ENCODE assay signal across 10 cellular contexts in genomic region chr16:53745753-53746258, GRCh38. TPM values are rescaled to one million over a fixed set of nuclear protein-coding genes. Genes with fewer than 3 reads are reported as not detected.
DNase-seq lines count a peak whose midpoint lies in the region; ATAC-seq, FAIRE-seq and TF ChIP-seq lines count a peak whose summit lies in the region.
"Had no signal": no experiment of that assay in that cellular context is flagged by ENCODE, and none has a peak within 500 bp of the region (broad histone marks: within the 10 kb centered on the region; RNA-seq: fewer than 3 reads in every experiment).

No MANE protein-coding gene starts in this region.

- H3K4me1 ChIP-seq in K562 (replicated peaks in 1 of 2; ENCODE audit: control insufficient read depth in 2 of 2, insufficient read depth in 2 of 2, low read length in 2 of 2): no peaks in the 10 kb centered on the region
- H3K4me1 ChIP-seq in mucosa of descending colon (ENCODE audit: low read depth): peaks cover 8% of the 10 kb centered on the region

- no peak for FAIRE-seq in K562 (lab: Jason Lieb, UNC)

- in situ Hi-C loops in K562 (cut with MboI): no loop called here

- no peak overlapping the region for H3K4me2 ChIP-seq in K562 (ENCODE audit: insufficient read depth, low read length)
- H3K4me2 ChIP-seq: KMS-11 had no signal

- H3K36me3 ChIP-seq in K562 (ENCODE audit: control insufficient read depth, insufficient read depth, low read length) (no peaks in the 10 kb centered on the region), mucosa of descending colon (ENCODE audit: low read depth) (no peaks in the 10 kb centered on the region)

- intact Hi-C loops in K562 (cut with micrococcal nuclease): no loop called here
- intact Hi-C loops in mucosa of descending colon (cut with DNase I, micrococcal nuclease): no loop called here

- BruUV-seq in K562 (replicated peaks; lab: Mats Ljungman, UMichigan): no TSS peak

- WGBS in K562 (ENCODE audit: insufficient coverage, low coverage, missing lambda C conversion rate): 10% methylated on average over 4 of the region's 4 CpGs

- no peaks in the 10 kb centered on the region for H4K20me1 ChIP-seq in K562 (replicated peaks; ENCODE audit: control insufficient read depth, insufficient read depth, low read length)

- no peaks in the 10 kb centered on the region for H3K9me1 ChIP-seq in K562 (ENCODE audit: control insufficient read depth, insufficient read depth, low read length)

- H3K27me3 ChIP-seq in K562 (ENCODE audit: control insufficient read depth in 2 of 2, insufficient read depth in 2 of 2, low read length in 2 of 2): no peaks in the 10 kb centered on the region

- ATAC-seq in K562: peak; percentile 73
- ATAC-seq in mucosa of descending colon: peak; percentile 84
- no peak for ATAC-seq in HG03565 (IDR thresholded peaks at IDR 0.05; ENCODE audit: unreplicated experiment)

- no peak overlapping the region for H3K27ac ChIP-seq in K562 (ENCODE audit: extremely low read depth, low read depth, low read length)
- H3K27ac ChIP-seq: KMS-11 had no signal

- H3K4me3 ChIP-seq in K562: no peak overlapping the region
- no peak overlapping the region for H3K4me3 ChIP-seq in mucosa of descending colon

- TF ChIP-seq EP300 in Ishikawa (IDR thresholded peaks at IDR 0.05; ENCODE audit: borderline replicate concordance): no peak
- no peak for TF ChIP-seq EP300 in K562 (IDR thresholded peaks at IDR 0.05; ENCODE audit: low read length)

- TF ChIP-seq RAD21 in Ishikawa (IDR thresholded peaks at IDR 0.05; ENCODE audit: low read depth) (no peak), K562 (CRISPR knock-in tag; conservative IDR thresholded peaks at IDR 0.05 in 1 of 2, IDR thresholded peaks at IDR 0.05 in 1 of 2) (0 out of 4 replicates have a peak, but pooled peaks of 1 of the 2 experiments have one; percentile 7)

- no peaks in the 10 kb centered on the region for H3K79me2 ChIP-seq in K562 (ENCODE audit: control insufficient read depth, insufficient read depth, low read length)

- H3K9ac ChIP-seq in K562 (ENCODE audit: insufficient read depth in 1 of 2, low read depth in 2 of 2, low read length in 2 of 2): no peak overlapping the region
- H3K9ac ChIP-seq: KMS-11 had no signal

- TF ChIP-seq POLR2A in K562 (conservative IDR thresholded peaks at IDR 0.05): no peak

- H3K9me3 ChIP-seq in K562 (replicated peaks; ENCODE audit: control insufficient read depth, insufficient read depth, low read depth, low read length) (no peaks in the 10 kb centered on the region), mucosa of descending colon (no peaks in the 10 kb centered on the region)

- POLR2A ChIA-PET in K562 (lab: Yijun Ruan, JAX): interaction anchor here (0.6 kb wide), 1 partner anchor 42 kb away, joined by 3 read pairs; the partner anchor contains the start of gene FTO

- DNase-seq in Daoy (ENCODE audit: low read depth): peak; percentile 13
- peak; percentile 17 to 25 (median 20) for DNase-seq in K562 (ENCODE audit: extremely low read depth in 1 of 4, low spot score in 3 of 4)
- no peak for DNase-seq in mucosa of descending colon
- no peak for DNase-seq in NCI-H1092 treated with DMSO at 0.1 percent for 48 hours (lab: John Stamatoyannopoulos, UW)
- no peak for DNase-seq in hippocampal formation (lab: John Stamatoyannopoulos, UW)
- DNase-seq in NCI-H1694 treated with DMSO at 0.1 percent for 48 hours (lab: John Stamatoyannopoulos, UW): no peak
- DNase-seq: naive B cell had no signal

- CTCF ChIA-PET in K562 (lab: Yijun Ruan, JAX; ENCODE audit: low intra/inter-chr PET ratio): no interaction called here

- TF ChIP-seq CTCF in K562 (IDR thresholded peaks at IDR 0.05 in 2 of 3, conservative IDR thresholded peaks at IDR 0.05 in 1 of 3; ENCODE audit: insufficient read depth in 2 of 3, low read depth in 1 of 3, low read length in 3 of 3) (peak in 1 of 3 experiments; percentile 11; a peak in 1 of 6 replicates), mucosa of descending colon (IDR thresholded peaks at IDR 0.05) (no peak)

- H2AFZ ChIP-seq in K562 (ENCODE audit: low read depth, low read length): no peak overlapping the region

TF ChIP-seq in Ishikawa, 13 proteins besides CTCF, POLR2A, EP300 and RAD21 (continues in another document):
- TF ChIP-seq NFIC (IDR thresholded peaks at IDR 0.05) (no peak), TEAD4 (IDR thresholded peaks at IDR 0.05) (0 out of 2 replicates have a peak, but pooled peaks have one; percentile 8)

TF ChIP-seq in K562, 482 proteins besides CTCF, POLR2A, EP300 and RAD21 (continues in another document):
- TF ChIP-seq TFE3 (CRISPR knock-in tag; IDR thresholded peaks at IDR 0.05) (peak; percentile 49), SNIP1 (IDR thresholded peaks at IDR 0.05; ENCODE audit: low read depth) (no peak), NFYB (IDR thresholded peaks at IDR 0.05; ENCODE audit: extremely low read depth, insufficient read length) (peak; percentile 75)

RNA-seq across cellular contexts. Expression of gene FTO, which starts 41.9 kb away (rescaled TPM):
- total RNA-seq in Daoy (2014; rRNA removed; shearing (Covaris generic)): 37.5 and 38.8 TPM in 2 replicates
- 30.6 and 40.9 TPM in 2 replicates for total RNA-seq in K562 (2011; cell fraction: chromatin; rRNA removed; ENCODE audit: low replicate concordance)
- 21.8 and 22.9 TPM in 2 replicates for total RNA-seq in K562 (2011; cell fraction: nucleolus; rRNA removed)
- total RNA-seq in K562 (2011; cell fraction: nucleoplasm; rRNA removed): 21.9 and 26.8 TPM in 2 replicates
- total RNA-seq in K562 (2014; rRNA removed) (14.2 and 16.9 TPM in 2 replicates), K562 (2014; rRNA removed; fragmentation: Illumina TruSeq; extraction: Trizol) (26.7 and 28.6 TPM in 2 replicates), K562 (2015; rRNA removed; fragmentation: Illumina TruSeq; extraction: Trizol) (26.7 and 28.0 TPM in 2 replicates), K562 (2021) (25.1 and 25.5 TPM in 2 replicates), mucosa of descending colon (10 to 100 TPM; 38.0 to 81.7 (median 39.1) TPM)
- polyA plus RNA-seq in K562 (2011; rRNA removed) (20.9 and 23.1 TPM in 2 replicates), K562 (2014; fragmentation: Illumina TruSeq; extraction: Trizol) (21.9 and 27.7 TPM in 2 replicates), K562 (2014; fragmentation: Nextera tagmentation; extraction: Ambion mirVana) (10 to 100 TPM; 11.3 to 25.8 TPM), K562 (2014; rRNA removed) (12.3 and 14.0 TPM in 2 replicates)
- 15.3 and 20.2 TPM in 2 replicates for polyA plus RNA-seq in K562 (2011; cell fraction: cytosol; rRNA removed)
- 8.2 and 10.1 TPM in 2 replicates for polyA plus RNA-seq in K562 (2011; cell fraction: nucleus; rRNA removed)
- 13.2 and 16.8 TPM in 2 replicates for polyA plus RNA-seq in K562 (2012)
- polyA minus RNA-seq in K562 (2011; rRNA and poly(A)+ RNA removed): 57.6 and 58.7 TPM in 2 replicates
- polyA minus RNA-seq in K562 (2011; cell fraction: cytosol; rRNA and poly(A)+ RNA removed): 17.7 and 27.1 TPM in 2 replicates
- polyA minus RNA-seq in K562 (2011; cell fraction: nucleus; rRNA and poly(A)+ RNA removed): 19.1 and 36.2 TPM in 2 replicates

RNA-seq across cellular contexts. Expression of gene RPGRIP1L, which starts 42.1 kb away (rescaled TPM):
- 4.1 and 5.3 TPM in 2 replicates for total RNA-seq in Daoy (2014; rRNA removed; shearing (Covaris generic))
- total RNA-seq in K562 (2011; cell fraction: chromatin; rRNA removed; ENCODE audit: low replicate concordance): 6.5 and 20.7 TPM in 2 replicates
- 4.6 and 4.8 TPM in 2 replicates for total RNA-seq in K562 (2011; cell fraction: nucleolus; rRNA removed)
- 5.9 and 13.7 TPM in 2 replicates for total RNA-seq in K562 (2011; cell fraction: nucleoplasm; rRNA removed)
- 3.2 and 3.6 TPM in 2 replicates for total RNA-seq in K562 (2014; rRNA removed)
- 6.7 and 8.4 TPM in 2 replicates for total RNA-seq in K562 (2014; rRNA removed; fragmentation: Illumina TruSeq; extraction: Trizol)
- total RNA-seq in K562 (2015; rRNA removed; fragmentation: Illumina TruSeq; extraction: Trizol): 5.2 and 7.4 TPM in 2 replicates
- total RNA-seq in K562 (2021): 4.5 and 5.3 TPM in 2 replicates
- polyA plus RNA-seq in K562 (2011; rRNA removed): 7.7 and 7.8 TPM in 2 replicates
- 1.4 and 3.8 TPM in 2 replicates for polyA plus RNA-seq in K562 (2011; cell fraction: cytosol; rRNA removed)
- polyA plus RNA-seq in K562 (2011; cell fraction: nucleus; rRNA removed): 6.1 and 8.4 TPM in 2 replicates
- 3.1 and 5.0 TPM in 2 replicates for polyA plus RNA-seq in K562 (2012)
- polyA plus RNA-seq in K562 (2014; fragmentation: Illumina TruSeq; extraction: Trizol): 4.7 and 4.9 TPM in 2 replicates
- 1 to 10 TPM; 5.8 to 6.3 TPM for polyA plus RNA-seq in K562 (2014; fragmentation: Nextera tagmentation; extraction: Ambion mirVana)
- polyA plus RNA-seq in K562 (2014; rRNA removed): 4.0 and 5.4 TPM in 2 replicates
- 12.4 and 15.1 TPM in 2 replicates for polyA minus RNA-seq in K562 (2011; rRNA and poly(A)+ RNA removed)
- 1.7 and 3.5 TPM in 2 replicates for polyA minus RNA-seq in K562 (2011; cell fraction: cytosol; rRNA and poly(A)+ RNA removed)
- 10.8 and 20.4 TPM in 2 replicates for polyA minus RNA-seq in K562 (2011; cell fraction: nucleus; rRNA and poly(A)+ RNA removed)
- total RNA-seq in mucosa of descending colon: 1 to 10 TPM; 2.1 to 5.3 (median 3.8) TPM

Comparison
In these comparisons a context has a peak if more than half of its experiments do, and no peak if none do; other contexts are left out.
1. DNase-seq: peak in Daoy (single experiment) and K562 (4 of 4); none in mucosa of descending colon (0 of 3), NCI-H1092 treated with DMSO at 0.1 percent for 48 hours (single experiment), hippocampal formation (0 of 2) and NCI-H1694 treated with DMSO at 0.1 percent for 48 hours (single experiment).